In genomic region chr17:78132767-78133178, GRCh38 we compare ENCODE assay signal across 12 cellular contexts. TPM values are rescaled to one million over a fixed set of nuclear protein-coding genes. Genes with fewer than 3 reads are reported as not detected.
DNase-seq lines count a peak whose midpoint lies in the region; ATAC-seq and TF ChIP-seq lines count a peak whose summit lies in the region.
"Had no signal": no experiment of that assay in that cellular context is flagged by ENCODE, and none has a peak within 500 bp of the region (broad histone marks: within the 10 kb centered on the region; RNA-seq: fewer than 3 reads in every experiment).

No MANE protein-coding gene starts in this region.

- H3K4me3 Mint-ChIP-seq in chondrocyte (ENCODE audit: unreplicated experiment), result no peak overlapping the region
- H3K4me3 Mint-ChIP-seq: neural progenitor cell had no signal

- H3K4me3 ChIP-seq in GM12864 (ENCODE audit: low read depth, low read length) (peak overlapping the region; percentile 82), OCI-LY7 (ENCODE audit: low read depth, low read length, poor library complexity, severe bottlenecking) (peak overlapping the region; percentile 81), skin epidermis (peak overlapping the region in 6 of 7 experiments; percentile 38 to 54 (median 45))

- H3K4me1 Mint-ChIP-seq in chondrocyte (ENCODE audit: low read depth), result peaks cover 4% of the 10 kb centered on the region

- 0 out of 2 replicates have a peak, but pooled peaks cover 4% of the 10 kb centered on the region for H4K20me1 ChIP-seq in OCI-LY7 (ENCODE audit: insufficient read depth, low read length)

- TF ChIP-seq CTCF in GM12864 (IDR thresholded peaks at IDR 0.05; ENCODE audit: low read depth, low read length, missing control alignments) (no peak), OCI-LY7 (conservative IDR thresholded peaks at IDR 0.05; ENCODE audit: low read length) (no peak), chondrocyte (IDR thresholded peaks at IDR 0.05) (no peak)

- no peaks in the 10 kb centered on the region for H3K9me3 Mint-ChIP-seq in chondrocyte (ENCODE audit: low read depth)
- H3K9me3 Mint-ChIP-seq: neural progenitor cell had no signal

- H3K27ac ChIP-seq in OCI-LY7 (ENCODE audit: low read depth, low read length, poor library complexity, severe bottlenecking), result peak overlapping the region; percentile 91
- peak overlapping the region in 15 of 21 experiments; percentile 55 to 98 (median 85) for H3K27ac ChIP-seq in skin epidermis
- H3K27ac ChIP-seq: epithelial cell of prostate, neural progenitor cell had no signal

- H3K4me1 ChIP-seq in OCI-LY7 (ENCODE audit: insufficient read depth, low read length, poor library complexity, severe bottlenecking), result peaks cover 60% of the 10 kb centered on the region

- BruUV-seq in OCI-LY7 (replicated peaks; lab: Mats Ljungman, UMichigan), result no TSS peak

- no peaks in the 10 kb centered on the region for H3K9me3 ChIP-seq in OCI-LY7 (ENCODE audit: low read length)

- H3K9me2 ChIP-seq in OCI-LY7 (ENCODE audit: insufficient read depth, low read length), result no peaks in the 10 kb centered on the region

- peaks cover 8% of the 10 kb centered on the region; the same call in 1 of the 2 replicates for H3K79me2 ChIP-seq in OCI-LY7 (ENCODE audit: insufficient read depth, low read depth, low read length)

- POLR2A ChIA-PET in OCI-LY7 (lab: Charles Lee), result no interaction called here

- intact Hi-C loops in OCI-LY7 (cut with micrococcal nuclease; ENCODE audit: unreplicated experiment), result loop anchor here (5.0 kb wide), 2 partner anchors 120 to 1645 kb away; no protein-coding TSS in a partner anchor

- DNase-seq in GM12864 (ENCODE audit: low read depth) (no peak), OCI-LY7 (ENCODE audit: low spot score) (no peak), chondrocyte (ENCODE audit: low spot score) (peak; percentile 91), DMS53 (lab: John Stamatoyannopoulos, UW) (no peak)
- DNase-seq: amygdala, NCI-H2171 had no signal

- ATAC-seq in HG03196 (IDR thresholded peaks at IDR 0.05; ENCODE audit: unreplicated experiment) (no peak), HG03280 (IDR thresholded peaks at IDR 0.05; ENCODE audit: unreplicated experiment) (no peak)

- H3K27me3 Mint-ChIP-seq in chondrocyte (ENCODE audit: low read depth), result peaks cover 2% of the 10 kb centered on the region

- H3K36me3 ChIP-seq in OCI-LY7 (ENCODE audit: insufficient read depth, low read length), result peaks cover 51% of the 10 kb centered on the region
- H3K36me3 ChIP-seq: neural progenitor cell had no signal

- H3K4me2 ChIP-seq in OCI-LY7 (ENCODE audit: low read length), result peak overlapping the region; percentile 96

- H3K27ac Mint-ChIP-seq in chondrocyte (ENCODE audit: unreplicated experiment), result no peak overlapping the region
- H3K27ac Mint-ChIP-seq: neural progenitor cell had no signal

- H3K36me3 Mint-ChIP-seq in chondrocyte (ENCODE audit: low read depth), result no peaks in the 10 kb centered on the region
- H3K36me3 Mint-ChIP-seq: neural progenitor cell had no signal

- CTCF ChIA-PET in OCI-LY7 (lab: Charles Lee; ENCODE audit: unreplicated experiment), result no interaction called here

- no peak overlapping the region for H2AFZ ChIP-seq in OCI-LY7 (ENCODE audit: low read length)
- H2AFZ ChIP-seq: neural progenitor cell had no signal

RNA-seq across cellular contexts. Expression of gene TMC8, which starts 2.2 kb away (rescaled TPM):
- 54.6 and 83.8 TPM in 2 replicates for total RNA-seq in OCI-LY7 (2014; rRNA removed; shearing (Covaris generic))
- 219 and 236 TPM in 2 replicates for total RNA-seq in OCI-LY7 (2022)
- 0.40 to 0.97 TPM in 2 of 3 replicates, not detected in the other for total RNA-seq in chondrocyte
- total RNA-seq: RPMI7951 had no signal

RNA-seq across cellular contexts. Expression of gene TMC6, which starts 4.2 kb away (rescaled TPM):
- total RNA-seq in OCI-LY7 (2014; rRNA removed; shearing (Covaris generic)), result 94.0 and 124 TPM in 2 replicates
- total RNA-seq in OCI-LY7 (2022), result 234 and 258 TPM in 2 replicates
- 12.4 to 19.6 TPM (median 17.5 TPM) in 3 replicates for total RNA-seq in chondrocyte
- total RNA-seq: RPMI7951 had no signal

RNA-seq across cellular contexts. Expression of gene C17orf99, which starts 13.4 kb away (rescaled TPM):
- total RNA-seq in OCI-LY7 (2014; rRNA removed; shearing (Covaris generic)), result not detected in 2 replicates
- total RNA-seq in OCI-LY7 (2022) (1.1 TPM in 2 replicates), chondrocyte (not detected in 3 replicates)
- total RNA-seq: RPMI7951 had no signal

RNA-seq across cellular contexts. Expression of gene SYNGR2, which starts 35.6 kb away (rescaled TPM):
- 21.3 and 35.4 TPM in 2 replicates for total RNA-seq in OCI-LY7 (2014; rRNA removed; shearing (Covaris generic))
- total RNA-seq in OCI-LY7 (2022), result 44.9 and 45.5 TPM in 2 replicates
- 35.1 to 57.6 TPM (median 52.3 TPM) in 3 replicates for total RNA-seq in chondrocyte

RNA-seq across cellular contexts. Expression of gene TK1, which starts 54.1 kb away (rescaled TPM):
- total RNA-seq in OCI-LY7 (2014; rRNA removed; shearing (Covaris generic)), result 108 and 118 TPM in 2 replicates
- total RNA-seq in OCI-LY7 (2022) (149 TPM in 2 replicates), chondrocyte (21.1 to 29.5 TPM (median 23.4 TPM) in 3 replicates)

Comparison
In these comparisons a context has a peak if more than half of its experiments do, and no peak if none do; other contexts are left out.
1. RNA of gene TMC8, which starts 2.2 kb away (total RNA-seq): 54.6 to 236 TPM in OCI-LY7; 0.40 to 0.97 TPM in chondrocyte; every median in the first group is over 10 times any median in the second.
2. Peak in every context shown above with its lines, with median percentiles within 50 percentile points of each other: H3K4me3 ChIP-seq.